ENCODE assay signal across 8 cellular contexts in the genomic region with DNA sequence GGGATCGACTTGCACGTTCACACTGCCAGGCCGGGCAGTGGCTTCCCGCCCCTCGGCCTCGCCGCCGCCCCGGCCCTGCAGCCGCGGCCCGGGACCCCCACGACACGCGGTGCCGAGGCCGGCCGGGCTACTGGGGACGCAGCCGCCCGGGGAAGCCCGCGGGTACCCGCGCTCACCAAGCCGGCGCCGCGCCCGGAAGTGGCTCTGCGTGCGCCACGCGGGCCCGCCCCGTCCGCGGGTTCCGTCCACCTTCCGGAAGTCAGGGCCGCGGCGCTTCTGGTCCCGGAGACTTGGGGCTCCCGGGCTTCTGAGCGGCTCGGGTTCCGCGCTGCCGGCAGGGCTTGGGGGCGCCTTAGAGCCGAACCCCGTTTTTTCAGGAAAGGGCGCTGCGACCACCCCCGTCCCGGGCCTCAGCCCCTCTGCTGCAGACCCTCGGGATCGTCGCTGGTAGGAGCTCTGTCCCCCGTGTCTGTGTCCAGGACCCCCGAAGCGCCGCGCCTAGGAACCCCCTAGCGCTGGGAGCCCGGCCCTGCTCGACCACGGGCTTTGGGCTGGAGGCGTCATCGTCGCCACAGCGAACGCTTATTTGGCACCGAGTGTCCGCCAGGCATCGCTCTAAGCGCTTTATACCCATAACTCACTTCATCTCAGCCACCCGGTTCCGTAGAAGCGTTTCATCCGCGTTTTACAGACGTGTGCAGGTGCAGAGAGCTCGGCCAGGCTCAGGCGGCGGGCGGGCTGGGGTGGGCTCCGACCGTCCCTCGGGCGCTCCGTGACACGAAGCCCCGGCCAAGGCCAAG. TPM values are rescaled to one million over a fixed set of nuclear protein-coding genes. Genes with fewer than 3 reads are reported as not detected.
A peak's percentile ranks its signal among the peaks of the same experiment; 100 is the strongest.
DNase-seq lines count a peak whose midpoint lies in the region; ATAC-seq and TF ChIP-seq lines count a peak whose summit lies in the region.

A gene with protein sequence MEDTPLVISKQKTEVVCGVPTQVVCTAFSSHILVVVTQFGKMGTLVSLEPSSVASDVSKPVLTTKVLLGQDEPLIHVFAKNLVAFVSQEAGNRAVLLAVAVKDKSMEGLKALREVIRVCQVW (minus strand): TSS at position 200 of the 800 bp plus-strand sequence. CDS start 693 bp downstream, outside the sequence.

- peak within 1 kb of the TSS; percentile 86 for H3K27ac ChIP-seq in C4-2B

- peak within 1 kb of the TSS; percentile 84 for H3K4me3 ChIP-seq in lower leg skin (ENCODE audit: low read depth, poor library complexity, severe bottlenecking)

- no peak for TF ChIP-seq CTCF in C4-2B (conservative IDR thresholded peaks at IDR 0.05)
- TF ChIP-seq CTCF in lower leg skin (IDR thresholded peaks at IDR 0.05) = no peak

- 0% methylated on average over 49 to 65 of the region's 95 CpGs for WGBS in lower leg skin, 2 donors

- intact Hi-C loops in lower leg skin (cut with DNase I; ENCODE audit: low total_unique reads) = loop anchor here (10.0 kb wide), 1 partner anchor 905 kb away; a partner anchor contains a TSS

- DNase-seq in NCI-H748 (lab: John Stamatoyannopoulos, UW; ENCODE audit: unreplicated experiment) = peak; percentile 93
- peak; percentile 77 to 79 for DNase-seq in activated CD4-positive, alpha-beta T cell treated with anti-CD3 and anti-CD28 coated beads, Interleukin-2, amount 50 U/mL, for 4 hours
- DNase-seq in dermis microvascular lymphatic vessel endothelial cell (ENCODE audit: low read depth in 2 of 2) = peak; percentile 69 to 88
- DNase-seq in lower leg skin (ENCODE audit: low spot score in 2 of 2) = peak; percentile 85 to 98
- DNase-seq in stimulated activated CD4-positive, alpha-beta T cell treated with anti-CD3 and anti-CD28 coated beads, Interleukin-4, amount 100 ng/mL, for 4 hours = peak; percentile 78 to 91

- ATAC-seq in GM19324 (IDR thresholded peaks at IDR 0.05; ENCODE audit: low FRiP score, unreplicated experiment) (peak; percentile 89), HG03460 (IDR thresholded peaks at IDR 0.05; ENCODE audit: unreplicated experiment) (peak; percentile 82)

- peak in 1 of 2 donors; percentile 5 for TF ChIP-seq POLR2A in lower leg skin (IDR thresholded peaks at IDR 0.05)

RNA-seq across cellular contexts. Expression of the gene that starts here (rescaled TPM):
- 16.0 and 18.7 TPM in 2 replicates for total RNA-seq in dermis microvascular lymphatic vessel endothelial cell
- total RNA-seq in lower leg skin = 10 to 100 TPM; 38.2 to 73.2 (median 60.7) TPM

Comparison
In these comparisons a context has a peak if more than half of its experiments do, and no peak if none do; other contexts are left out.
1. Peak in every context shown above with its lines: DNase-seq, ATAC-seq, H3K4me3 ChIP-seq and H3K27ac ChIP-seq.